In the genomic region with DNA sequence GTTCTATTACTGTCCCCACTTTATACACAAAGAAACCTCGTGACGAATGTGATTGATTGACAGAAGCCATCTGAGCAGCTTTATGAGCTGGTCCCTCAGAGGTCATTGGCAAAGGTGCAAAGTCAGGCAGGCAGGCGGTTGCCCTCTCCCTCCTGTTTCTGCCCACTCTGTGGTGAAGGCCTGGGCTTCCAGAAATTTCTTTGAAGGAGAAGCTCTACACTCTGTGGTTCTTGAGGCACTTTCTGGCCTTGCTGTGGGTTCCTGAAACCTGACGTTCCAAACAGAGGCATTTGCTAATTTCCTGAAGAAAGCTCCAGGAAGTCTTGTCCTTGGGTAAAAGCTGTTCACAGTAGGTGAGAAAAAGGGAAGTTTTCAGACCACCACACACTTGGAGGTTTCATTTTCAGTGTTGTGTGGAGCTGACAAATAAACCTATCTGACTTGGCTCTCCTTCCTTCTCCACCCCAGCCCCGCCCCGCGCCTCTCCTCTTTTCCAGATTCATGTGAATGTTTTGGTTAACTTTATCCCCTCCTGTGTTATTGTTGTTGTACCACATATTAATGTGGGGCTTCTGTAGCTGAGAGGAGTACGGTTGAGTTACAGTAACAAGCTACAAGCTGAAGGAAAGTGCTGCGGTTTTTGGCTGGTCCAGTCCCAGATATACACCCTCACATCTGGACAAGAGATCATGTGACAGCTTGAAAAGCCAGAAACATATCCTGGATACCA, we compare ENCODE assay signal across 8 cellular contexts.
DNase-seq lines count a peak whose midpoint lies in the region; ATAC-seq and TF ChIP-seq lines count a peak whose summit lies in the region.

No MANE protein-coding gene starts in this region.

- no peak overlapping the region for H3K4me3 ChIP-seq in HL-60 (replicated peaks; ENCODE audit: insufficient read depth, low read length)
- H3K4me3 ChIP-seq in astrocyte of the spinal cord (ENCODE audit: low read depth, low read length), result no peak overlapping the region
- no peak overlapping the region for H3K4me3 ChIP-seq in sigmoid colon

- DNase-seq in AG08396 (ENCODE audit: low spot score) (peak; percentile 33), HL-60 (ENCODE audit: low read depth in 1 of 2, low spot score in 1 of 2) (peak; percentile 3 to 86), astrocyte of the spinal cord (ENCODE audit: low read depth, low spot score) (peak; percentile 37), sigmoid colon (no peak), HK-2 (ENCODE audit: unreplicated experiment) (no peak), NCI-H510A (lab: John Stamatoyannopoulos, UW) (no peak)
- DNase-seq in stimulated activated CD4-positive, alpha-beta T cell treated with anti-CD3 and anti-CD28 coated beads, Interleukin-4, amount 100 ng/mL, for 1 hour, result no peak

- WGBS in sigmoid colon, 2 donors, result 30 to 51% methylated on average over 9 of the region's 9 CpGs

- in situ Hi-C loops in astrocyte of the spinal cord (cut with HindIII; ENCODE audit: low sequenced_read_pairs), result no loop called here

- H3K27ac ChIP-seq in HL-60 (replicated peaks), result peak overlapping the region; percentile 61
- peak overlapping the region; percentile 8 to 35 (median 28) for H3K27ac ChIP-seq in sigmoid colon

- peak; percentile 56 for ATAC-seq in GM19372 (IDR thresholded peaks at IDR 0.05; ENCODE audit: low read depth, unreplicated experiment)

- TF ChIP-seq POLR2A in sigmoid colon (IDR thresholded peaks at IDR 0.05), result no peak

- intact Hi-C loops in sigmoid colon (cut with DNase I), result no loop called here

- no peak for TF ChIP-seq EP300 in sigmoid colon (IDR thresholded peaks at IDR 0.05)

- TF ChIP-seq CTCF in HL-60 (IDR thresholded peaks at IDR 0.05; ENCODE audit: insufficient read depth, low read length) (no peak), astrocyte of the spinal cord (IDR thresholded peaks at IDR 0.05; ENCODE audit: low read depth, low read length) (no peak), sigmoid colon (IDR thresholded peaks at IDR 0.05) (no peak)

- no peaks in the 10 kb centered on the region for H3K36me3 ChIP-seq in sigmoid colon

- H3K4me1 ChIP-seq in sigmoid colon, result peaks cover 0 to 10% (median 7%) of the 10 kb centered on the region in 4 donors

- no peaks in the 10 kb centered on the region for H3K9me3 ChIP-seq in sigmoid colon

- H3K27me3 ChIP-seq in HL-60 (ENCODE audit: insufficient read depth, poor library complexity, severe bottlenecking) (no peaks in the 10 kb centered on the region), sigmoid colon (no peaks in the 10 kb centered on the region)

Comparison
In these comparisons a context has a peak if more than half of its experiments do, and no peak if none do; other contexts are left out.
1. DNase-seq: peak in AG08396 (single experiment), HL-60 (2 of 2) and astrocyte of the spinal cord (single experiment); none in sigmoid colon (single experiment), HK-2 (single experiment), stimulated activated CD4-positive, alpha-beta T cell treated with anti-CD3 and anti-CD28 coated beads, Interleukin-4, amount 100 ng/mL, for 1 hour (single experiment) and NCI-H510A (single experiment).